Comparison of ENCODE assay signal across 8 cellular contexts in the genomic region with DNA sequence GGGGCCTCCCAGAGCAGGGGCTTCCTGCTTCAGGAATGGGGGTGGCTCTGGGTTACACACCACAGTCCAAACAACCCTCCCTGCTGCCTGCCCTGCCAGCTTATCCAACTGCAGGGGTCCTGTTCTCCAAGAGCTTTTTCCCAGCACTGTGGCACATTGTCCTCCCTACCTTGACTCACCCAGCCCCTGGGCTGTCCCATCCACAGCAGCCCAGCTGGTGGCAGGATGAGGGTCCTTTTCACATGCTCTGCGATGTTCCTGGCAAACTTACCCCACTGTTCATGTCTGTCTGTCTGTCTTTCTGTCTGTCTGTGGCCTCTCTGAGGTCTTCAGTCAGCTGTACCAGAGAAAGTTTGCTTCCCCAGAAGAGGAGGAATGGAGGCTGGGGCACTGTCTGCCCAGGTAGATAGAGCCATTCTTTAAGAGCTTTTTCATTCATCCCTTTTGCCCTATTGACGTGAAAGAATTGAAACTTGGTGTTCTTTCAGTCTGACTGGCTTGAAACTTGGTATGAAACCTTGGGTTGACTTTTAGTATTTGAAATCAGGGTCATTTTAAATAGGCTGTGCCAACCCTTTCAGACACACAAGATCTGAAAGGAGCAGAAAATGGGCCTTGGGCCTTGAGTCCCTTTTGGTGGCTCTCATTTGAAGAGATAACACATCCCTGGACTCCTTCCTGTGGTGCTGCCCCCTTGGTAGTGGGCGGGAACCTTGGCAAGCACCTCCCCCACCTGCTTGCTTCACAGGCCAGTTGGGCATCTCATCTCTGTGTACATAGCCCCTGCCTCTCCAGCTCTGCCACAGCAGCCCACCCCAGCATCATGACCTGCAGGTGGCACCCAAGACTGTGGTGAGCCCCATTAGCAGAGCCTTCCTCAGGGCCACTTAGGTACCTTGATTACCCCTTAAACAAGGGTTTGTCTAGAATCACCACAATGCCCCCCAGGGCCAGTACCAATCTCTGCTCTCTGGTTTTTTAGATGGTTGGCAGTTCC.
DNase-seq lines count a peak whose midpoint lies in the region; ATAC-seq and TF ChIP-seq lines count a peak whose summit lies in the region.

No MANE protein-coding gene starts in this region.

- no peak overlapping the region for H3K18ac ChIP-seq in IMR-90 (ENCODE audit: low read depth, low read length)

- H3K4ac ChIP-seq in IMR-90 (ENCODE audit: low read depth, low read length), result peak overlapping the region; percentile 3; the same call in 1 of the 2 replicates

- H3K56ac ChIP-seq in IMR-90 (ENCODE audit: extremely low read depth, insufficient read depth, low read length), result no peak overlapping the region

- H3K4me3 Mint-ChIP-seq in activated T-helper 2 cell treated with anti-CD3 and anti-CD28 coated beads, Interferon-gamma antibody, Interleukin-2, Interleukin-4, amounts not matched to agents 10 μg/mL and 5 μg/mL and 100 μg/mL, durations not matched to agents 14 hours and 24 hours and 36 hours (ENCODE audit: low read depth), result no peak overlapping the region

- H3K27me3 ChIP-seq in AG04450 (ENCODE audit: control insufficient read depth, insufficient read depth, low read length) (no peaks in the 10 kb centered on the region), IMR-90 (ENCODE audit: control insufficient read depth, insufficient read depth, low read length) (no peaks in the 10 kb centered on the region), transverse colon (no peaks in the 10 kb centered on the region)

- H4K8ac ChIP-seq in IMR-90 (ENCODE audit: low read depth in 2 of 2, low read length in 2 of 2), result no peak overlapping the region

- in situ Hi-C loops in IMR-90 (cut with MboI; ENCODE audit: low sequenced_read_pairs), result loop anchor here (5.0 kb wide), 1 partner anchor 66 kb away; no protein-coding TSS in a partner anchor
- in situ Hi-C loops in transverse colon (cut with MboI; ENCODE audit: low pct_ligation_motif_present in 1 of 4, low pct_unique_long_range_greater_than_20kb in 1 of 4, low sequenced_read_pairs in 3 of 4), result loop anchor here in 1 of 4 donors (10.0 kb wide), 1 partner anchor 68 kb away; no protein-coding TSS in a partner anchor

- H3K23ac ChIP-seq in IMR-90 (ENCODE audit: low read depth, low read length), result no peak overlapping the region

- peaks cover 14% of the 10 kb centered on the region for H3K9me1 ChIP-seq in IMR-90 (ENCODE audit: insufficient read depth, low read length)

- no peaks in the 10 kb centered on the region for H4K20me1 ChIP-seq in IMR-90 (ENCODE audit: insufficient read depth, low read length)

- peaks cover 8% of the 10 kb centered on the region for H3K4me1 ChIP-seq in IMR-90 (ENCODE audit: control insufficient read depth, insufficient read depth, low read length)
- peaks cover 6 to 26% (median 16%) of the 10 kb centered on the region in 4 donors for H3K4me1 ChIP-seq in transverse colon

- peak overlapping the region; percentile 75 for H3K27ac Mint-ChIP-seq in activated T-helper 2 cell treated with anti-CD3 and anti-CD28 coated beads, Interferon-gamma antibody, Interleukin-2, Interleukin-4, amounts not matched to agents 10 μg/mL and 5 μg/mL and 100 μg/mL, durations not matched to agents 14 hours and 24 hours and 36 hours

- peak overlapping the region; percentile 35 for H2AK9ac ChIP-seq in IMR-90 (replicated peaks; ENCODE audit: low read depth, low read length, poor library complexity)

- H3K4me1 Mint-ChIP-seq in activated T-helper 2 cell treated with anti-CD3 and anti-CD28 coated beads, Interferon-gamma antibody, Interleukin-2, Interleukin-4, amounts not matched to agents 10 μg/mL and 5 μg/mL and 100 μg/mL, durations not matched to agents 14 hours and 24 hours and 36 hours (ENCODE audit: low read depth), result peaks cover 32% of the 10 kb centered on the region

- peaks cover 4% of the 10 kb centered on the region for H3K9me3 Mint-ChIP-seq in activated T-helper 2 cell treated with anti-CD3 and anti-CD28 coated beads, Interferon-gamma antibody, Interleukin-2, Interleukin-4, amounts not matched to agents 10 μg/mL and 5 μg/mL and 100 μg/mL, durations not matched to agents 14 hours and 24 hours and 36 hours

- no peak overlapping the region for H3K4me2 ChIP-seq in IMR-90 (ENCODE audit: low read depth, low read length)

- H3K4me3 ChIP-seq in AG04450 (ENCODE audit: low read depth, low read length) (no peak overlapping the region), IMR-90 (ENCODE audit: insufficient read depth, low read depth, low read length) (no peak overlapping the region), transverse colon (no peak overlapping the region)

- no peak overlapping the region for H3K9ac ChIP-seq in IMR-90 (ENCODE audit: low read depth, low read length)

- H3K9me3 ChIP-seq in AG04450 (ENCODE audit: control insufficient read depth, insufficient read depth, low read length) (peaks cover 3% of the 10 kb centered on the region), IMR-90 (ENCODE audit: control insufficient read depth, insufficient read depth, low read length) (no peaks in the 10 kb centered on the region), transverse colon (no peaks in the 10 kb centered on the region)

- H2BK20ac ChIP-seq in IMR-90 (ENCODE audit: low read depth, low read length), result no peak overlapping the region

- H3K36me3 ChIP-seq in IMR-90 (ENCODE audit: control insufficient read depth, insufficient read depth, low read length), result peaks cover 20% of the 10 kb centered on the region
- H3K36me3 ChIP-seq in transverse colon, result peaks cover 0 to 2% (median under 1%) of the 10 kb centered on the region in 4 donors

- H2BK120ac ChIP-seq in IMR-90 (ENCODE audit: low read depth, low read length), result no peak overlapping the region

- H2AFZ ChIP-seq in IMR-90 (replicated peaks; ENCODE audit: low read length, poor library complexity), result no peak overlapping the region

- TF ChIP-seq POLR2A in IMR-90 (IDR thresholded peaks at IDR 0.05; ENCODE audit: low read depth, low read length) (no peak), transverse colon (IDR thresholded peaks at IDR 0.05) (no peak)

- H3K14ac ChIP-seq in IMR-90 (replicated peaks; ENCODE audit: low read depth, low read length), result no peak overlapping the region

- H2BK15ac ChIP-seq in IMR-90 (ENCODE audit: low read depth, low read length), result no peak overlapping the region

- TF ChIP-seq EP300 in transverse colon (IDR thresholded peaks at IDR 0.05; ENCODE audit: low read depth), result no peak

- no TSS peak for BruUV-seq in IMR-90 (replicated peaks; lab: Mats Ljungman, UMichigan)

- DNase-seq in AG04450 (ENCODE audit: low read depth, low spot score) (no peak), IMR-90 (no peak), left lobe of liver (ENCODE audit: low spot score) (no peak), transverse colon (peak; percentile 28), NCI-H2107 (lab: John Stamatoyannopoulos, UW) (no peak)
- no peak for DNase-seq in activated T-helper 2 cell treated with anti-CD3 and anti-CD28 coated beads, Interferon-gamma antibody, Interleukin-2, Interleukin-4, amounts not matched to agents 10 μg/mL and 5 μg/mL and 100 μg/mL, durations not matched to agents 14 hours and 24 hours and 36 hours (ENCODE audit: low spot score)

- H4K5ac ChIP-seq in IMR-90 (ENCODE audit: low read depth, low read length), result no peak overlapping the region

- CTCF ChIA-PET in AG04450 (lab: Charles Lee), result interaction anchor here (0.8 to 3.3 kb wide), 13 partner anchors 11 to 83 kb away, joined by 3 to 33 read pairs (median 3); no protein-coding TSS in a partner anchor
- CTCF ChIA-PET in IMR-90 (lab: Yijun Ruan, JAX), result interaction anchor here (0.6 to 2.7 kb wide), 10 partner anchors 10 to 68 kb away, joined by 3 to 19 read pairs (median 4); no protein-coding TSS in a partner anchor

- H3K36me3 Mint-ChIP-seq in activated T-helper 2 cell treated with anti-CD3 and anti-CD28 coated beads, Interferon-gamma antibody, Interleukin-2, Interleukin-4, amounts not matched to agents 10 μg/mL and 5 μg/mL and 100 μg/mL, durations not matched to agents 14 hours and 24 hours and 36 hours (ENCODE audit: low read depth), result peaks cover 74% of the 10 kb centered on the region

- H3K27ac ChIP-seq in AG04450 (ENCODE audit: low read depth, low read length) (peak overlapping the region; percentile 39), IMR-90 (ENCODE audit: insufficient read depth, low read length) (no peak overlapping the region), transverse colon (peak overlapping the region; percentile 48 to 63 (median 58))

- peak; percentile 34; the same call in 1 of the 2 replicates for TF ChIP-seq RAD21 in IMR-90 (IDR thresholded peaks at IDR 0.05; ENCODE audit: low read length)

- H2BK5ac ChIP-seq in IMR-90 (ENCODE audit: low read depth, low read length, poor library complexity, severe bottlenecking), result no peak overlapping the region

- H2AK5ac ChIP-seq in IMR-90 (ENCODE audit: low read depth, low read length), result 0 out of 2 replicates have a peak overlapping the region, but pooled peaks have one; percentile 54

- peak; percentile 27 for TF ChIP-seq CTCF in AG04450 (IDR thresholded peaks at IDR 0.05; ENCODE audit: low read depth, low read length)
- peak; percentile 33 for TF ChIP-seq CTCF in IMR-90 (conservative IDR thresholded peaks at IDR 0.05; ENCODE audit: low read depth, low read length)
- TF ChIP-seq CTCF in transverse colon (IDR thresholded peaks at IDR 0.05), result peak in 2 of 5 experiments; percentile 9 to 16

- dilution Hi-C loops in IMR-90 (cut with HindIII; ENCODE audit: low sequenced_read_pairs, unreplicated experiment), result no loop called here

- POLR2A ChIA-PET in AG04450 (lab: Yijun Ruan, JAX), result interaction anchor here (0.6 to 1.4 kb wide), 2 partner anchors 47 to 68 kb away, joined by 4 read pairs; no protein-coding TSS in a partner anchor
- POLR2A ChIA-PET in IMR-90 (lab: Charles Lee; ENCODE audit: unreplicated experiment), result no interaction called here

- intact Hi-C loops in IMR-90 (cut with micrococcal nuclease), result loop anchor here (1.0 to 5.0 kb wide), 2 partner anchors 51 to 69 kb away; no protein-coding TSS in a partner anchor
- intact Hi-C loops in activated T-helper 2 cell treated with anti-CD3 and anti-CD28 coated beads, Interferon-gamma antibody, Interleukin-2, Interleukin-4, amounts not matched to agents 10 μg/mL and 5 μg/mL and 100 μg/mL, durations not matched to agents 14 hours and 24 hours and 36 hours (cut with micrococcal nuclease), result loop anchor here (1.0 to 10.0 kb wide), 2 partner anchors 50 to 122 kb away; a partner anchor contains a TSS
- intact Hi-C loops in transverse colon (cut with DNase I; ENCODE audit: low total_unique reads), result no loop called here

- WGBS in IMR-90 (ENCODE audit: extremely low coverage in 2 of 2, insufficient read length in 1 of 2), 2 experiments, result 100% methylated on average over 1 of the region's 3 CpGs; no CpG with 5 or more reads in 1 of the 2 experiments
- 89 to 92% methylated on average over 1 to 3 of the region's 3 CpGs for WGBS in transverse colon (ENCODE audit: low coverage in 1 of 2), 2 donors

- no peak overlapping the region for H4K91ac ChIP-seq in IMR-90 (ENCODE audit: insufficient read depth, low read depth, low read length)

- ATAC-seq in IMR-90 (ENCODE audit: low read depth) (no peak; the same call in 1 of the 2 replicates), left lobe of liver (peak; percentile 16), HG02678 (IDR thresholded peaks at IDR 0.05; ENCODE audit: unreplicated experiment) (no peak), GM21529 (IDR thresholded peaks at IDR 0.05; ENCODE audit: unreplicated experiment) (no peak)

- peaks cover 0 to 16% of the 10 kb centered on the region in 2 experiments; a peak in 2 of 4 replicates for H3K79me1 ChIP-seq in IMR-90 (ENCODE audit: low read depth in 1 of 2, low read length in 2 of 2)

- H3K27me3 Mint-ChIP-seq in activated T-helper 2 cell treated with anti-CD3 and anti-CD28 coated beads, Interferon-gamma antibody, Interleukin-2, Interleukin-4, amounts not matched to agents 10 μg/mL and 5 μg/mL and 100 μg/mL, durations not matched to agents 14 hours and 24 hours and 36 hours (ENCODE audit: low read depth), result no peaks in the 10 kb centered on the region
